In genomic region chr2:129024796-129025195, GRCh38 we compare ENCODE assay signal across 18 cellular contexts.
A peak's percentile ranks its signal among the peaks of the same experiment; 100 is the strongest.
DNase-seq lines count a peak whose midpoint lies in the region; ATAC-seq, FAIRE-seq and TF ChIP-seq lines count a peak whose summit lies in the region.
"Had no signal": no experiment of that assay in that cellular context is flagged by ENCODE, and none has a peak within 500 bp of the region (broad histone marks: within the 10 kb centered on the region; RNA-seq: fewer than 3 reads in every experiment).

No MANE protein-coding gene starts in this region.

- H3K36me3 ChIP-seq in RWPE2 (ENCODE audit: low read depth) (no peaks in the 10 kb centered on the region), bronchial epithelial cell (ENCODE audit: control insufficient read depth, insufficient read depth, low read length) (no peaks in the 10 kb centered on the region)

- peaks cover 10% of the 10 kb centered on the region for H3K4me1 ChIP-seq in RWPE2 (ENCODE audit: insufficient read depth, poor library complexity, severe bottlenecking)
- H3K4me1 ChIP-seq: Caco-2 had no signal

- DNase-seq in RWPE2 (ENCODE audit: low spot score) = no peak
- DNase-seq in bronchial epithelial cell (ENCODE audit: low read depth) = peak; percentile 92
- DNase-seq in NCI-H128 (lab: John Stamatoyannopoulos, UW; ENCODE audit: unreplicated experiment) = no peak
- no peak for DNase-seq in SKM-1 (lab: John Stamatoyannopoulos, UW; ENCODE audit: unreplicated experiment)
- DNase-seq in NCI-H146 (lab: John Stamatoyannopoulos, UW) = no peak
- DNase-seq: C1 segment of cervical spinal cord; Caco-2; CD4-positive, alpha-beta memory T cell; DMS 273 treated with DMSO at 0.1 percent for 48 hours; DMS79; EL; GDM1; H9 had no signal

- H3K27ac ChIP-seq in RWPE2 (ENCODE audit: poor library complexity, severe bottlenecking) = peak overlapping the region; percentile 25

- H3K9me3 ChIP-seq in RWPE2 (ENCODE audit: severe bottlenecking) = no peaks in the 10 kb centered on the region

- H3K27me3 ChIP-seq in RWPE2 (ENCODE audit: insufficient read depth, poor library complexity, severe bottlenecking) (no peaks in the 10 kb centered on the region), bronchial epithelial cell (ENCODE audit: control insufficient read depth, insufficient read depth, low read length) (no peaks in the 10 kb centered on the region)

- no peak for FAIRE-seq in bronchial epithelial cell (lab: Jason Lieb, UNC)
- FAIRE-seq: GM12878, GM19239 had no signal

- no peak for TF ChIP-seq CTCF in RWPE2 (IDR thresholded peaks at IDR 0.05; ENCODE audit: poor library complexity, severe bottlenecking)
- TF ChIP-seq CTCF in bronchial epithelial cell (IDR thresholded peaks at IDR 0.05; ENCODE audit: insufficient read depth, low read length, severe bottlenecking) = no peak

- peak; percentile 93 for ATAC-seq in RWPE2 (ENCODE audit: low read depth)
- ATAC-seq in esophagus mucosa = peak; percentile 86
- ATAC-seq: GM12878, GM23338, HCT116 had no signal

- H3K4me3 ChIP-seq in RWPE2 (ENCODE audit: severe bottlenecking) (no peak overlapping the region), bronchial epithelial cell (ENCODE audit: low read depth, low read length) (no peak overlapping the region)
- H3K4me3 ChIP-seq: GM12878, GM23338 had no signal
